ENCODE assay signal across 1 cellular context in genomic region chr2:143796051-143796450, GRCh38.
TF ChIP-seq lines count a peak whose summit lies in the region.

No MANE protein-coding gene starts in this region.

TF ChIP-seq in GM23338, 12 proteins besides CTCF, POLR2A, EP300 and RAD21 (continued from another document):
- no peak for TF ChIP-seq ZNF462 (CRISPR knock-in tag; IDR thresholded peaks at IDR 0.05)
- TF ChIP-seq ZNF114 (CRISPR knock-in tag; IDR thresholded peaks at IDR 0.05): no peak
- TF ChIP-seq STAT1 (IDR thresholded peaks at IDR 0.05; ENCODE audit: unreplicated experiment): no peak
- TF ChIP-seq CREB1 (CRISPR knock-in tag; IDR thresholded peaks at IDR 0.05; ENCODE audit: low read depth): no peak
- TF ChIP-seq, protein P1, sequence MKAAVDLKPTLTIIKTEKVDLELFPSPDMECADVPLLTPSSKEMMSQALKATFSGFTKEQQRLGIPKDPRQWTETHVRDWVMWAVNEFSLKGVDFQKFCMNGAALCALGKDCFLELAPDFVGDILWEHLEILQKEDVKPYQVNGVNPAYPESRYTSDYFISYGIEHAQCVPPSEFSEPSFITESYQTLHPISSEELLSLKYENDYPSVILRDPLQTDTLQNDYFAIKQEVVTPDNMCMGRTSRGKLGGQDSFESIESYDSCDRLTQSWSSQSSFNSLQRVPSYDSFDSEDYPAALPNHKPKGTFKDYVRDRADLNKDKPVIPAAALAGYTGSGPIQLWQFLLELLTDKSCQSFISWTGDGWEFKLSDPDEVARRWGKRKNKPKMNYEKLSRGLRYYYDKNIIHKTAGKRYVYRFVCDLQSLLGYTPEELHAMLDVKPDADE (IDR thresholded peaks at IDR 0.05): no peak
- no peak for TF ChIP-seq ZNF331 (CRISPR knock-in tag; IDR thresholded peaks at IDR 0.05; ENCODE audit: low read depth)
